ENCODE assay signal across 17 cellular contexts in genomic region chr10:48205918-48206317, GRCh38.
DNase-seq lines count a peak whose midpoint lies in the region; ATAC-seq, FAIRE-seq and TF ChIP-seq lines count a peak whose summit lies in the region.
"Had no signal": no experiment of that assay in that cellular context is flagged by ENCODE, and none has a peak within 500 bp of the region (broad histone marks: within the 10 kb centered on the region; RNA-seq: fewer than 3 reads in every experiment).

No MANE protein-coding gene starts in this region.

- CTCF ChIA-PET in HepG2 (lab: Yijun Ruan, JAX; ENCODE audit: low intra/inter-chr PET ratio, low total read pairs) (no interaction called here), GM10248 (lab: Yijun Ruan, JAX) (interaction anchor here (0.9 to 2.5 kb wide), 3 partner anchors 9 to 25 kb away, joined by 3 to 7 read pairs (median 3); no protein-coding TSS in a partner anchor), PC-9 (lab: Charles Lee) (no interaction called here)

- POLR2A ChIA-PET in HepG2 (lab: Yijun Ruan, JAX) = no interaction called here
- POLR2A ChIA-PET in GM10248 (lab: Yijun Ruan, JAX) = no interaction called here
- POLR2A ChIA-PET in PC-9 (lab: Charles Lee; ENCODE audit: unreplicated experiment) = no interaction called here

- 38% methylated on average over 4 of the region's 4 CpGs for WGBS in HepG2 (ENCODE audit: low lambda C conversion rate)
- 83% methylated on average over 4 of the region's 4 CpGs for WGBS in right lobe of liver (ENCODE audit: insufficient coverage, low coverage, low lambda C conversion rate, missing lambda C conversion rate)

- H3K36me3 ChIP-seq in HepG2 (replicated peaks in 1 of 2; ENCODE audit: control insufficient read depth in 1 of 2, insufficient read depth in 2 of 2, low read length in 2 of 2) (no peaks in the 10 kb centered on the region), right lobe of liver (no peaks in the 10 kb centered on the region), PC-9 (ENCODE audit: low read depth) (no peaks in the 10 kb centered on the region)
- H3K36me3 ChIP-seq: tibial nerve had no signal

- no peaks in the 10 kb centered on the region for H3F3A ChIP-seq in PC-9 (ENCODE audit: insufficient read depth, low read depth)

- TF ChIP-seq POLR2A in HepG2 (IDR thresholded peaks at IDR 0.05; ENCODE audit: insufficient read depth in 1 of 2, low read depth in 2 of 2, low read length in 2 of 2) = no peak
- no peak for TF ChIP-seq POLR2A in right lobe of liver (IDR thresholded peaks at IDR 0.05)

- no peak overlapping the region for H3K9ac ChIP-seq in HepG2 (ENCODE audit: insufficient read depth, low read depth, low read length)

- DNase-seq in HepG2 (ENCODE audit: low spot score) (no peak), right lobe of liver (no peak), RCC 7860 (ENCODE audit: low spot score) (no peak), middle frontal gyrus (ENCODE audit: extremely low spot score, low spot score) (no peak), GM10248 (ENCODE audit: extremely low spot score) (no peak), 8988T (no peak), PC-9 (no peak)
- DNase-seq: CD8-positive, alpha-beta memory T cell; NCI-H187 treated with DMSO at 0.1 percent for 48 hours; NCI-H524 treated with DMSO at 0.1 percent for 48 hours; stimulated activated CD4-positive, alpha-beta T cell treated with anti-CD3 and anti-CD28 coated beads, Interleukin-4, amount 100 ng/mL, for 1 hour had no signal

- TF ChIP-seq CTCF in HepG2 (CRISPR knock-in tag; IDR thresholded peaks at IDR 0.05) = no peak
- TF ChIP-seq CTCF in right lobe of liver (IDR thresholded peaks at IDR 0.05) = no peak
- no peak for TF ChIP-seq CTCF in GM10248 (IDR thresholded peaks at IDR 0.05; ENCODE audit: control extremely low read depth, extremely low read depth, low read depth, missing control alignments)
- no peak for TF ChIP-seq CTCF in PC-9 (conservative IDR thresholded peaks at IDR 0.05)

- no peak overlapping the region for H3K4me3 ChIP-seq in HepG2 (replicated peaks in 1 of 3; ENCODE audit: insufficient read depth in 1 of 3, low read depth in 2 of 3, low read length in 3 of 3)
- no peak overlapping the region for H3K4me3 ChIP-seq in right lobe of liver
- H3K4me3 ChIP-seq in PC-9 = no peak overlapping the region
- H3K4me3 ChIP-seq: A549, tibial nerve had no signal

- H4K20me1 ChIP-seq in HepG2 (ENCODE audit: insufficient read depth, low read length) (no peaks in the 10 kb centered on the region), PC-9 (ENCODE audit: insufficient read depth) (no peaks in the 10 kb centered on the region)

- no peaks in the 10 kb centered on the region for H3K9me2 ChIP-seq in PC-9 (ENCODE audit: insufficient read depth)

- H3K27me3 ChIP-seq in HepG2 (ENCODE audit: control insufficient read depth in 1 of 2, insufficient read depth in 2 of 2, low read length in 2 of 2) = no peaks in the 10 kb centered on the region
- no peaks in the 10 kb centered on the region for H3K27me3 ChIP-seq in right lobe of liver
- 0 out of 2 replicates have a peak, but pooled peaks cover 2% of the 10 kb centered on the region for H3K27me3 ChIP-seq in PC-9 (ENCODE audit: insufficient read depth, low read depth)
- H3K27me3 ChIP-seq: tibial nerve had no signal

- BruUV-seq in HepG2 (replicated peaks; lab: Mats Ljungman, UMichigan) (no TSS peak), PC-9 (replicated peaks; lab: Mats Ljungman, UMichigan) (no TSS peak)

- H3K79me2 ChIP-seq in HepG2 (ENCODE audit: insufficient read depth, low read length) (no peaks in the 10 kb centered on the region), PC-9 (ENCODE audit: low read depth) (no peaks in the 10 kb centered on the region)

- in situ Hi-C loops in HepG2 (cut with HindIII; ENCODE audit: extremely low pct_ligation_motif_present, low pct_unique_long_range_greater_than_20kb) = no loop called here

- no peak overlapping the region for H2AFZ ChIP-seq in HepG2 (ENCODE audit: low read length)
- no peak overlapping the region for H2AFZ ChIP-seq in PC-9

- peak overlapping the region; percentile 34; the same call in 1 of the 2 replicates for H3K4me2 ChIP-seq in HepG2 (ENCODE audit: low read depth, low read length)
- no peak overlapping the region for H3K4me2 ChIP-seq in PC-9
- H3K4me2 ChIP-seq: A549 had no signal

- H3K9me3 ChIP-seq in HepG2 (ENCODE audit: low read length) (no peaks in the 10 kb centered on the region), right lobe of liver (no peaks in the 10 kb centered on the region), PC-9 (ENCODE audit: insufficient read depth, low read depth) (no peaks in the 10 kb centered on the region)
- H3K9me3 ChIP-seq: A549, tibial nerve had no signal

- H3K27ac ChIP-seq in HepG2 (ENCODE audit: extremely low read length, insufficient read depth, low read length) = no peak overlapping the region
- H3K27ac ChIP-seq in right lobe of liver = no peak overlapping the region
- no peak overlapping the region for H3K27ac ChIP-seq in PC-9
- H3K27ac ChIP-seq: A549, tibial nerve had no signal

- peaks cover 11% of the 10 kb centered on the region for H3K4me1 ChIP-seq in HepG2 (ENCODE audit: insufficient read depth, low read length)
- no peaks in the 10 kb centered on the region for H3K4me1 ChIP-seq in right lobe of liver
- H3K4me1 ChIP-seq in PC-9 (replicated peaks; ENCODE audit: insufficient read depth) = no peaks in the 10 kb centered on the region
- H3K4me1 ChIP-seq: A549, tibial nerve had no signal

- ATAC-seq in HepG2 (no peak), right lobe of liver (no peak), HG02884 (IDR thresholded peaks at IDR 0.05; ENCODE audit: unreplicated experiment) (peak; percentile 78)
- ATAC-seq: A549; activated naive CD4-positive, alpha-beta T cell treated with anti-CD3 and anti-CD28 coated beads, Interleukin-2, amount 50 U/mL, for 72 hours; sciatic nerve; WTC11 had no signal

- no peak for TF ChIP-seq RAD21 in HepG2 (CRISPR knock-in tag; IDR thresholded peaks at IDR 0.05)

- no peak for TF ChIP-seq EP300 in HepG2 (IDR thresholded peaks at IDR 0.05; ENCODE audit: low read depth in 2 of 2, low read length in 2 of 2)
- TF ChIP-seq EP300 in HepG2 (CRISPR knock-in tag; IDR thresholded peaks at IDR 0.05; ENCODE audit: borderline replicate concordance) = no peak

- FAIRE-seq in HepG2 (lab: Jason Lieb, UNC) (no peak), RCC 7860 (lab: Jason Lieb, UNC) (peak; percentile 77)
- FAIRE-seq: A549 had no signal

- intact Hi-C loops in HepG2 (cut with micrococcal nuclease; ENCODE audit: unreplicated experiment) (no loop called here), right lobe of liver (cut with DNase I) (no loop called here), PC-9 (cut with micrococcal nuclease; ENCODE audit: unreplicated experiment) (no loop called here)

TF ChIP-seq in HepG2, 621 proteins besides CTCF, POLR2A, EP300 and RAD21:
- TF ChIP-seq WIZ (CRISPR knock-in tag; IDR thresholded peaks at IDR 0.05) (no peak), MIXL1 (CRISPR knock-in tag; IDR thresholded peaks at IDR 0.05) (no peak), RBFOX2 (IDR thresholded peaks at IDR 0.05; ENCODE audit: low read depth, low read length) (no peak), ZNF138 (CRISPR knock-in tag; IDR thresholded peaks at IDR 0.05; ENCODE audit: low read depth) (no peak)
